In the genomic region with DNA sequence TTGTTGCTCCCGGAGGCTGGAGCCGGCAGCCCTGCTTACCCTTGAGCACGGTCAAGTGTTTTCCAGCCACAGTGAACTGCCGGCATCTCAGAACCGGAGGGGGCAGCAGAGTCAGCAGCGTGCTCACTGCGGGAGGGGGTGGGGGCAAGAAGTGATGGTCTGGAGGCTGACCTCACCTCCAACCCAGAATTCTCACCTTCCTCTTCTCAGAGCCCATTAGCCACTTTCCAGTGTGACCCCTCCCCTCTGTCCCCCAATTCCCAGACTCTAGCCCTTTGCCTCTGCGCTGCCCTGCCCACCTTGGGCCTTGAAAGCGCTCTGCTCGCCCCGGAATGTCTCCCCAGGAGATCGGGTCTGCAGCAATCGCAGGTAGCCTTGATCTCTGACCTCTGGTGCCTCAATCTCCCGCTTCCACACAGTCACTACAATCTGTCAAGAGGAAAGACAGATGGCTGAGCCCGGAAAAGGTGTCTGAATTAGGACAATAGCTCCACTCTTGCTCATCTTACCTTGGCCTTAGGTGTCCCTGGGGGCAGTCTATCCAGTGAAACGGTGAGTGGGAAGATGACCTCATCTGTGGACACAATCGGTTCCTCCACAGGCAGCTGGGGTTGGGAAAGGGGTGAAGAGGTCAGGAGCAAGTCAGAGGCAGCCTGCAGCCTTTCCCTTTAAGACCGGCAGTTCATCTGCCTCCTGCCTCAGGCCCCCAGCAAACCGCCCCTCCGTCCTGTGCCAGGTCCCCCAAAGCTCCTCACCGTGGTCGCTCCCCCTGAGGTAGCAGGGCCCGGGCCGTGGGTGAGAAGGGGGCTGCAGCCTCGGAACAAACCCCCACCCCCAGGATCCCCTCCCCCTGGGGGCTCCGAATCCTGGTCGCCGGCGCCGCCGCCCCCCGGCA, we compare ENCODE assay signal across 1 cellular context.
A peak's percentile ranks its signal among the peaks of the same experiment; 100 is the strongest.
TF ChIP-seq lines count a peak whose summit lies in the region.

No MANE protein-coding gene starts in this region.

TF ChIP-seq in HEK293, 187 proteins besides CTCF, POLR2A, EP300 and RAD21 (continued from another document and continues in another):
- TF ChIP-seq, protein P1, sequence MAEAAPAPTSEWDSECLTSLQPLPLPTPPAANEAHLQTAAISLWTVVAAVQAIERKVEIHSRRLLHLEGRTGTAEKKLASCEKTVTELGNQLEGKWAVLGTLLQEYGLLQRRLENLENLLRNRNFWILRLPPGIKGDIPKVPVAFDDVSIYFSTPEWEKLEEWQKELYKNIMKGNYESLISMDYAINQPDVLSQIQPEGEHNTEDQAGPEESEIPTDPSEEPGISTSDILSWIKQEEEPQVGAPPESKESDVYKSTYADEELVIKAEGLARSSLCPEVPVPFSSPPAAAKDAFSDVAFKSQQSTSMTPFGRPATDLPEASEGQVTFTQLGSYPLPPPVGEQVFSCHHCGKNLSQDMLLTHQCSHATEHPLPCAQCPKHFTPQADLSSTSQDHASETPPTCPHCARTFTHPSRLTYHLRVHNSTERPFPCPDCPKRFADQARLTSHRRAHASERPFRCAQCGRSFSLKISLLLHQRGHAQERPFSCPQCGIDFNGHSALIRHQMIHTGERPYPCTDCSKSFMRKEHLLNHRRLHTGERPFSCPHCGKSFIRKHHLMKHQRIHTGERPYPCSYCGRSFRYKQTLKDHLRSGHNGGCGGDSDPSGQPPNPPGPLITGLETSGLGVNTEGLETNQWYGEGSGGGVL (tag by site-specific recombination; IDR thresholded peaks at IDR 0.05): peak; percentile 45; the same call in 1 of the 2 replicates
- TF ChIP-seq ZNF561 (tag by site-specific recombination; IDR thresholded peaks at IDR 0.05; ENCODE audit: borderline replicate concordance): no peak
- no peak for TF ChIP-seq ZNF548 (tag by site-specific recombination; IDR thresholded peaks at IDR 0.05)
- peak; percentile 31; the same call in 1 of the 2 replicates for TF ChIP-seq ZNF76 (tag by site-specific recombination; IDR thresholded peaks at IDR 0.05; ENCODE audit: borderline replicate concordance, low read depth)
- TF ChIP-seq ZEB2 (tag by site-specific recombination; IDR thresholded peaks at IDR 0.05): peak; percentile 80
- no peak for TF ChIP-seq ZBTB49 (tag by site-specific recombination; IDR thresholded peaks at IDR 0.05; ENCODE audit: low read depth)
- TF ChIP-seq ZNF639 (tag by site-specific recombination; IDR thresholded peaks at IDR 0.05): no peak
- TF ChIP-seq ZNF335 (tag by site-specific recombination; conservative IDR thresholded peaks at IDR 0.05): peak; percentile 94
- no peak for TF ChIP-seq ZNF621 (tag by site-specific recombination; IDR thresholded peaks at IDR 0.05)
- TF ChIP-seq, protein P2, sequence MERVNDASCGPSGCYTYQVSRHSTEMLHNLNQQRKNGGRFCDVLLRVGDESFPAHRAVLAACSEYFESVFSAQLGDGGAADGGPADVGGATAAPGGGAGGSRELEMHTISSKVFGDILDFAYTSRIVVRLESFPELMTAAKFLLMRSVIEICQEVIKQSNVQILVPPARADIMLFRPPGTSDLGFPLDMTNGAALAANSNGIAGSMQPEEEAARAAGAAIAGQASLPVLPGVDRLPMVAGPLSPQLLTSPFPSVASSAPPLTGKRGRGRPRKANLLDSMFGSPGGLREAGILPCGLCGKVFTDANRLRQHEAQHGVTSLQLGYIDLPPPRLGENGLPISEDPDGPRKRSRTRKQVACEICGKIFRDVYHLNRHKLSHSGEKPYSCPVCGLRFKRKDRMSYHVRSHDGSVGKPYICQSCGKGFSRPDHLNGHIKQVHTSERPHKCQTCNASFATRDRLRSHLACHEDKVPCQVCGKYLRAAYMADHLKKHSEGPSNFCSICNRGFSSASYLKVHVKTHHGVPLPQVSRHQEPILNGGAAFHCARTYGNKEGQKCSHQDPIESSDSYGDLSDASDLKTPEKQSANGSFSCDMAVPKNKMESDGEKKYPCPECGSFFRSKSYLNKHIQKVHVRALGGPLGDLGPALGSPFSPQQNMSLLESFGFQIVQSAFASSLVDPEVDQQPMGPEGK (tag by site-specific recombination; IDR thresholded peaks at IDR 0.05): peak; percentile 73
- TF ChIP-seq ZNF138 (tag by site-specific recombination; IDR thresholded peaks at IDR 0.05; ENCODE audit: borderline replicate concordance): no peak
- TF ChIP-seq SALL2 (tag by site-specific recombination; IDR thresholded peaks at IDR 0.05; ENCODE audit: borderline replicate concordance): no peak
- no peak for TF ChIP-seq ZSCAN16 (tag by site-specific recombination; IDR thresholded peaks at IDR 0.05)
- TF ChIP-seq ZNF518A (tag by site-specific recombination; conservative IDR thresholded peaks at IDR 0.05; ENCODE audit: low read depth): no peak
- TF ChIP-seq REST (tag by site-specific recombination; IDR thresholded peaks at IDR 0.05): 0 out of 2 replicates have a peak, but pooled peaks have one; percentile 12
- no peak for TF ChIP-seq ZNF510 (tag by site-specific recombination; IDR thresholded peaks at IDR 0.05; ENCODE audit: insufficient replicate concordance)
- peak; percentile 68 for TF ChIP-seq PRDM1 (tag by site-specific recombination; IDR thresholded peaks at IDR 0.05)
- no peak for TF ChIP-seq ZNF350 (tag by site-specific recombination; IDR thresholded peaks at IDR 0.05)
- TF ChIP-seq ZNF449 (tag by site-specific recombination; IDR thresholded peaks at IDR 0.05): no peak
- no peak for TF ChIP-seq ZNF391 (tag by site-specific recombination; IDR thresholded peaks at IDR 0.05; ENCODE audit: borderline replicate concordance, low read depth)
- TF ChIP-seq ZNF366 (tag by site-specific recombination; conservative IDR thresholded peaks at IDR 0.05): peak; percentile 66
- TF ChIP-seq ZNF600 (tag by site-specific recombination; IDR thresholded peaks at IDR 0.05): 0 out of 2 replicates have a peak, but pooled peaks have one; percentile 57
- TF ChIP-seq, protein P3, sequence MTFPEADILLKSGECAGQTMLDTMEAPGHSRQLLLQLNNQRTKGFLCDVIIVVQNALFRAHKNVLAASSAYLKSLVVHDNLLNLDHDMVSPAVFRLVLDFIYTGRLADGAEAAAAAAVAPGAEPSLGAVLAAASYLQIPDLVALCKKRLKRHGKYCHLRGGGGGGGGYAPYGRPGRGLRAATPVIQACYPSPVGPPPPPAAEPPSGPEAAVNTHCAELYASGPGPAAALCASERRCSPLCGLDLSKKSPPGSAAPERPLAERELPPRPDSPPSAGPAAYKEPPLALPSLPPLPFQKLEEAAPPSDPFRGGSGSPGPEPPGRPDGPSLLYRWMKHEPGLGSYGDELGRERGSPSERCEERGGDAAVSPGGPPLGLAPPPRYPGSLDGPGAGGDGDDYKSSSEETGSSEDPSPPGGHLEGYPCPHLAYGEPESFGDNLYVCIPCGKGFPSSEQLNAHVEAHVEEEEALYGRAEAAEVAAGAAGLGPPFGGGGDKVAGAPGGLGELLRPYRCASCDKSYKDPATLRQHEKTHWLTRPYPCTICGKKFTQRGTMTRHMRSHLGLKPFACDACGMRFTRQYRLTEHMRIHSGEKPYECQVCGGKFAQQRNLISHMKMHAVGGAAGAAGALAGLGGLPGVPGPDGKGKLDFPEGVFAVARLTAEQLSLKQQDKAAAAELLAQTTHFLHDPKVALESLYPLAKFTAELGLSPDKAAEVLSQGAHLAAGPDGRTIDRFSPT (tag by site-specific recombination; IDR thresholded peaks at IDR 0.05): peak; percentile 43; the same call in 1 of the 2 replicates
